8 cellular contexts compared by ENCODE assay signal in the genomic region with DNA sequence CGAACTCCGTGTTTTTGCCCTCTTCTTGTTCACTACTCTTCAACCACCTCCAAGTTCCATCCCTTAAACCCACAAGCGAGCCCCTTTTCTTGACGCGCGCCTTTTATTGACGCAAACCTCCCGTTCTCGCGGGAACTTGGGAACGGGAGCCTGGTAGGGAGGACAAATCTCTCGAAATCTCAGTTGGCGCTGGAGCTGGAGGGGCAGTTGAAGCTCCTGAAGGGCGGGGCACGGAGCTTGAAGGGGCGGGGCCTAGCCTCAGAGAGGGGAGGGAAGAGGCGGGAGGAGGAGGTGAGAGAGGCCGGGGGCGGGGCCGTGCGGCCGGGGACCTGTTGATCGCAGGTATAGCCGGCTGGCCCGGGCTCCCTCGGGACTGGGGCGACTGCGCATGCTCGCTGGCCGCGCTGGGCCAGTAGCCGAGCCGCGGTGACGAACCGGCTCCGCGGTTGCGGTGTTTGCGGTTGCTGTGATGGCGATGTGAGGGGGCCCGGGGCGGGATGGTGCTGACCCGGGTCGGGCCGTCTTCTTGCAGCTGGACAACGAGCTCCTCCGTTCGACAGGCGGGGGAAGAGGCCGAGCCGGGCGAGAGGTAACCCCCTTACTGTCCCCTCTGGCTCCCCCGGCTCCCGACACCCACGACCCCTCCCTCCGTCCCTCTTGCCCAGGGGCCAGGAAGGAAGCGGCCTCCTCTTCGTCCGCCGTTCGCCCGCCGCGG. TPM values are rescaled to one million over a fixed set of nuclear protein-coding genes. Genes with fewer than 3 reads are reported as not detected.
DNase-seq lines count a peak whose midpoint lies in the region; ATAC-seq and TF ChIP-seq lines count a peak whose summit lies in the region.

A gene (plus strand): TSS at position 395 of the 715 bp plus-strand sequence. CDS start 14,835 bp downstream, outside the sequence.

- H3K27ac ChIP-seq in dorsolateral prefrontal cortex, result peak within 1 kb of the TSS; percentile 13 to 96 (median 88)
- H3K27ac ChIP-seq in right lobe of liver, result peak within 1 kb of the TSS; percentile 57 to 74 (median 61)

- intact Hi-C loops in activated CD4-positive, alpha-beta memory T cell treated with anti-CD3 and anti-CD28 coated beads for 36 hours (cut with micrococcal nuclease), result loop anchor here (1.0 to 5.0 kb wide), 6 partner anchors 44 to 874 kb away; a partner anchor contains a TSS
- intact Hi-C loops in dorsolateral prefrontal cortex (cut with DNase I), result loop anchor here (5.0 to 10.0 kb wide), 3 partner anchors 41 to 254 kb away; a partner anchor contains a TSS
- intact Hi-C loops in right lobe of liver (cut with DNase I), result no loop called here

- TF ChIP-seq CTCF in dorsolateral prefrontal cortex (IDR thresholded peaks at IDR 0.05 in 54 of 56, conservative IDR thresholded peaks at IDR 0.05 in 2 of 56; ENCODE audit: low read depth in 1 of 56, partially characterized antibody in 56 of 56) (peak in 12 of 56 donors; percentile 5 to 33 (median 14)), right lobe of liver (IDR thresholded peaks at IDR 0.05) (no peak)

- H3K4me1 Mint-ChIP-seq in activated CD4-positive, alpha-beta memory T cell treated with anti-CD3 and anti-CD28 coated beads for 36 hours (ENCODE audit: low read depth), result peaks cover 17% of the 10 kb centered on the region

- peak within 1 kb of the TSS; percentile 75 for H3K27ac Mint-ChIP-seq in activated CD4-positive, alpha-beta memory T cell treated with anti-CD3 and anti-CD28 coated beads for 36 hours

- DNase-seq in C1 segment of cervical spinal cord (lab: John Stamatoyannopoulos, UW) (peak; percentile 65 to 100 (median 92)), NCI-H748 (lab: John Stamatoyannopoulos, UW; ENCODE audit: unreplicated experiment) (peak; percentile 99), dorsolateral prefrontal cortex (peak; percentile 85 to 99 (median 96)), right lobe of liver (peak; percentile 99 to 100 (median 100))
- DNase-seq in activated CD4-positive, alpha-beta memory T cell treated with anti-CD3 and anti-CD28 coated beads for 36 hours, result peak; percentile 98
- peak; percentile 92 to 93 for DNase-seq in stimulated activated CD4-positive, alpha-beta T cell treated with anti-CD3 and anti-CD28 coated beads, Interleukin-4, amount 100 ng/mL, for 4 hours

- no peaks in the 10 kb centered on the region for H3K9me3 Mint-ChIP-seq in activated CD4-positive, alpha-beta memory T cell treated with anti-CD3 and anti-CD28 coated beads for 36 hours

- H3K9me3 ChIP-seq in right lobe of liver, result no peaks in the 10 kb centered on the region

- TF ChIP-seq POLR2A in right lobe of liver (IDR thresholded peaks at IDR 0.05), result peak; percentile 60

- H3K27me3 ChIP-seq in dorsolateral prefrontal cortex (no peaks in the 10 kb centered on the region), right lobe of liver (no peaks in the 10 kb centered on the region)

- H3K36me3 Mint-ChIP-seq in activated CD4-positive, alpha-beta memory T cell treated with anti-CD3 and anti-CD28 coated beads for 36 hours, result peaks cover 1% of the 10 kb centered on the region

- ATAC-seq in GM19351 (IDR thresholded peaks at IDR 0.05; ENCODE audit: unreplicated experiment) (peak; percentile 80), HG03521 (IDR thresholded peaks at IDR 0.05; ENCODE audit: unreplicated experiment) (peak; percentile 91), right lobe of liver (peak; percentile 99 to 100 (median 100))

- H3K4me3 ChIP-seq in dorsolateral prefrontal cortex (peak within 1 kb of the TSS; percentile 55 to 99 (median 91)), right lobe of liver (peak within 1 kb of the TSS; percentile 89 to 93 (median 91))

- no peaks in the 10 kb centered on the region for H3K36me3 ChIP-seq in right lobe of liver

- H3K4me1 ChIP-seq in right lobe of liver, result peaks cover 0 to 11% (median 2%) of the 10 kb centered on the region in 4 donors

- 0% methylated on average over 26 of the region's 65 CpGs for WGBS in right lobe of liver (ENCODE audit: insufficient coverage, low coverage, low lambda C conversion rate, missing lambda C conversion rate)

- peak within 1 kb of the TSS; percentile 88 for H3K4me3 Mint-ChIP-seq in activated CD4-positive, alpha-beta memory T cell treated with anti-CD3 and anti-CD28 coated beads for 36 hours

- POLR2A ChIA-PET in activated CD4-positive, alpha-beta memory T cell treated with anti-CD3 and anti-CD28 coated beads for 36 hours (lab: Charles Lee), result interaction anchor here (1.1 to 2.2 kb wide), 2 partner anchors 254 to 630 kb away, joined by 4 to 9 read pairs; a partner anchor contains a TSS

- CTCF ChIA-PET in activated CD4-positive, alpha-beta memory T cell treated with anti-CD3 and anti-CD28 coated beads for 36 hours (lab: Charles Lee), result interaction anchor here (0.8 to 1.7 kb wide), 5 partner anchors 41 to 875 kb away, joined by 3 to 9 read pairs (median 4); no protein-coding TSS in a partner anchor

- no peaks in the 10 kb centered on the region for H3K27me3 Mint-ChIP-seq in activated CD4-positive, alpha-beta memory T cell treated with anti-CD3 and anti-CD28 coated beads for 36 hours

RNA-seq across cellular contexts. Expression of the gene that starts here (rescaled TPM):
- total RNA-seq in activated CD4-positive, alpha-beta memory T cell treated with anti-CD3 and anti-CD28 coated beads for 36 hours, result 1 to 10 TPM; 9.0 to 9.2 TPM
- total RNA-seq in dorsolateral prefrontal cortex, result 10 to 100 TPM; 34.3 to 72.1 (median 49.1) TPM
- total RNA-seq in right lobe of liver, result 10 to 100 TPM in 2 of 6 experiments, 1 to 10 TPM in 4; 3.9 to 17.0 (median 8.0) TPM

Comparison
In these comparisons a context has a peak if more than half of its experiments do, and no peak if none do; other contexts are left out.
1. Peak in every context shown above with its lines: DNase-seq, ATAC-seq, H3K4me3 ChIP-seq and H3K27ac ChIP-seq.
2. intact Hi-C loops: an anchor here in activated CD4-positive, alpha-beta memory T cell treated with anti-CD3 and anti-CD28 coated beads for 36 hours (1.0 to 5.0 kb wide) and dorsolateral prefrontal cortex (5.0 to 10.0 kb wide); none called in right lobe of liver.